ENCODE assay signal across 15 cellular contexts in genomic region chr2:95265182-95265581, GRCh38. TPM values are rescaled to one million over a fixed set of nuclear protein-coding genes. Genes with fewer than 3 reads are reported as not detected.
DNase-seq lines count a peak whose midpoint lies in the region; ATAC-seq and TF ChIP-seq lines count a peak whose summit lies in the region.
"Had no signal": no experiment of that assay in that cellular context is flagged by ENCODE, and none has a peak within 500 bp of the region (broad histone marks: within the 10 kb centered on the region; RNA-seq: fewer than 3 reads in every experiment).

No MANE protein-coding gene starts in this region.

- H3K4me1 ChIP-seq in lung (ENCODE audit: control insufficient read depth in 2 of 2, insufficient read depth in 2 of 2, low read length in 2 of 2) (no peaks in the 10 kb centered on the region), upper lobe of right lung (no peaks in the 10 kb centered on the region), colonic mucosa (no peaks in the 10 kb centered on the region)
- H3K4me1 ChIP-seq in effector memory CD4-positive, alpha-beta T cell (ENCODE audit: control insufficient read depth, insufficient read depth, low read length, poor library complexity, severe bottlenecking) = no peaks in the 10 kb centered on the region

- no peaks in the 10 kb centered on the region for H3K4me1 Mint-ChIP-seq in activated CD8-positive, alpha-beta memory T cell treated with anti-CD3 and anti-CD28 coated beads, Interleukin-2, amount 10 ng/mL, durations not matched to agents 7 days and 5 days

- ATAC-seq in activated CD8-positive, alpha-beta memory T cell treated with anti-CD3 and anti-CD28 coated beads, Interleukin-2, amount 10 ng/mL, durations not matched to agents 7 days and 5 days = no peak
- ATAC-seq in lung (ENCODE audit: insufficient read depth, low FRiP score) (no peak), upper lobe of right lung (no peak)
- ATAC-seq: PC-3, Right ventricle myocardium inferior had no signal

- H3K36me3 ChIP-seq in lung (ENCODE audit: control insufficient read depth in 2 of 2, insufficient read depth in 2 of 2, low read length in 2 of 2) (no peaks in the 10 kb centered on the region), upper lobe of right lung (no peaks in the 10 kb centered on the region), colonic mucosa (no peaks in the 10 kb centered on the region)
- no peaks in the 10 kb centered on the region for H3K36me3 ChIP-seq in effector memory CD4-positive, alpha-beta T cell (ENCODE audit: control insufficient read depth, insufficient read depth, low read length)
- H3K36me3 ChIP-seq: MG63 had no signal

- no peak overlapping the region for H3K4me3 ChIP-seq in lung
- no peak overlapping the region for H3K4me3 ChIP-seq in upper lobe of right lung
- H3K4me3 ChIP-seq in colonic mucosa = no peak overlapping the region
- no peak overlapping the region for H3K4me3 ChIP-seq in effector memory CD4-positive, alpha-beta T cell (ENCODE audit: insufficient read depth, low read depth, low read length, poor library complexity, severe bottlenecking)
- H3K4me3 ChIP-seq: MG63 had no signal

- H3K9me3 ChIP-seq in lung (ENCODE audit: control insufficient read depth in 2 of 2, insufficient read depth in 1 of 2, low read length in 1 of 2) = no peaks in the 10 kb centered on the region
- no peaks in the 10 kb centered on the region for H3K9me3 ChIP-seq in upper lobe of right lung
- no peaks in the 10 kb centered on the region for H3K9me3 ChIP-seq in colonic mucosa
- no peaks in the 10 kb centered on the region for H3K9me3 ChIP-seq in effector memory CD4-positive, alpha-beta T cell (ENCODE audit: control insufficient read depth, low read length)
- H3K9me3 ChIP-seq: MG63 had no signal

- no peak for TF ChIP-seq CTCF in lung (IDR thresholded peaks at IDR 0.05; ENCODE audit: control extremely low read depth, extremely low read depth)
- no peak for TF ChIP-seq CTCF in upper lobe of right lung (IDR thresholded peaks at IDR 0.05)
- TF ChIP-seq CTCF in colonic mucosa (IDR thresholded peaks at IDR 0.05) = no peak

- H3K27ac Mint-ChIP-seq in activated CD8-positive, alpha-beta memory T cell treated with anti-CD3 and anti-CD28 coated beads, Interleukin-2, amount 10 ng/mL, durations not matched to agents 7 days and 5 days = no peak overlapping the region

- H3K27ac ChIP-seq in caudate nucleus (ENCODE audit: low read depth, low read length) (peak overlapping the region; percentile 84), lung (ENCODE audit: low read depth in 1 of 2, low read length in 1 of 2) (no peak overlapping the region), upper lobe of right lung (no peak overlapping the region), colonic mucosa (no peak overlapping the region)
- no peak overlapping the region for H3K27ac ChIP-seq in effector memory CD4-positive, alpha-beta T cell (ENCODE audit: insufficient read depth, low read length, poor library complexity, severe bottlenecking)
- H3K27ac ChIP-seq: C4-2B had no signal

- H3K9ac ChIP-seq in colonic mucosa (ENCODE audit: low read depth in 2 of 2, low read length in 2 of 2) = no peak overlapping the region

- 82 to 86% methylated on average over 4 of the region's 4 CpGs for WGBS in lung, 2 donors

- H3K27me3 ChIP-seq in lung (ENCODE audit: control insufficient read depth, insufficient read depth) (no peaks in the 10 kb centered on the region), upper lobe of right lung (no peaks in the 10 kb centered on the region), colonic mucosa (no peaks in the 10 kb centered on the region)
- H3K27me3 ChIP-seq in effector memory CD4-positive, alpha-beta T cell (replicated peaks; ENCODE audit: control insufficient read depth, insufficient read depth, low read length, poor library complexity, severe bottlenecking) = no peaks in the 10 kb centered on the region

- no peak overlapping the region for H3K4me3 Mint-ChIP-seq in activated CD8-positive, alpha-beta memory T cell treated with anti-CD3 and anti-CD28 coated beads, Interleukin-2, amount 10 ng/mL, durations not matched to agents 7 days and 5 days

- DNase-seq in activated CD8-positive, alpha-beta memory T cell treated with anti-CD3 and anti-CD28 coated beads, Interleukin-2, amount 10 ng/mL, durations not matched to agents 7 days and 5 days = peak; percentile 38
- no peak for DNase-seq in activated CD8-positive, alpha-beta memory T cell treated with anti-CD3 and anti-CD28 coated beads, Interleukin-2, amount 50 U/mL, for 4 hours
- DNase-seq in caudate nucleus (lab: John Stamatoyannopoulos, UW) = no peak
- DNase-seq in lung (ENCODE audit: low spot score) = peak; percentile 24
- DNase-seq in upper lobe of right lung = peak; percentile 35
- no peak for DNase-seq in colonic mucosa
- DNase-seq in effector memory CD4-positive, alpha-beta T cell = no peak
- no peak for DNase-seq in glomerular visceral epithelial cell (ENCODE audit: extremely low spot score)
- DNase-seq: EL, MG63, NCI-H1105, NCI-H446, PC-3 had no signal

- H3K36me3 Mint-ChIP-seq in activated CD8-positive, alpha-beta memory T cell treated with anti-CD3 and anti-CD28 coated beads, Interleukin-2, amount 10 ng/mL, durations not matched to agents 7 days and 5 days = no peaks in the 10 kb centered on the region

- intact Hi-C loops in upper lobe of right lung (cut with DNase I) = no loop called here
- intact Hi-C loops in colonic mucosa (cut with DNase I) = no loop called here

- CTCF ChIA-PET in activated CD8-positive, alpha-beta memory T cell treated with anti-CD3 and anti-CD28 coated beads, Interleukin-2, amount 10 ng/mL, durations not matched to agents 7 days and 5 days (lab: Charles Lee) = no interaction called here

- no peaks in the 10 kb centered on the region for H3K27me3 Mint-ChIP-seq in activated CD8-positive, alpha-beta memory T cell treated with anti-CD3 and anti-CD28 coated beads, Interleukin-2, amount 10 ng/mL, durations not matched to agents 7 days and 5 days

- H3K9me3 Mint-ChIP-seq in activated CD8-positive, alpha-beta memory T cell treated with anti-CD3 and anti-CD28 coated beads, Interleukin-2, amount 10 ng/mL, durations not matched to agents 7 days and 5 days (ENCODE audit: low read depth) = no peaks in the 10 kb centered on the region

RNA-seq across cellular contexts. Expression of gene PROM2, which starts 9.1 kb away (rescaled TPM):
- total RNA-seq in activated CD8-positive, alpha-beta memory T cell treated with anti-CD3 and anti-CD28 coated beads, Interleukin-2, amount 10 ng/mL, durations not matched to agents 7 days and 5 days = under 1 TPM in 1 of 2 experiments, not detected in 1; 0.82 TPM
- 10 to 100 TPM in 1 of 2 donors, 1 to 10 TPM in 1; 5.5 to 11.5 TPM for total RNA-seq in lung
- polyA plus RNA-seq in lung = 1 to 10 TPM; 4.1 to 4.9 TPM
- 6.0 TPM for total RNA-seq in upper lobe of right lung
- total RNA-seq in colonic mucosa = 10 to 100 TPM; 27.4 to 63.4 TPM

RNA-seq across cellular contexts. Expression of gene KCNIP3, which starts 32.0 kb away (rescaled TPM):
- total RNA-seq in activated CD8-positive, alpha-beta memory T cell treated with anti-CD3 and anti-CD28 coated beads, Interleukin-2, amount 10 ng/mL, durations not matched to agents 7 days and 5 days = not detected
- total RNA-seq in lung (1 to 10 TPM; 1.8 to 2.4 TPM), upper lobe of right lung (3.0 TPM), colonic mucosa (1 to 10 TPM; 1.5 to 2.3 TPM)
- polyA plus RNA-seq in lung = 1 to 10 TPM; 1.8 to 2.7 TPM

RNA-seq across cellular contexts. Expression of gene ZNF892, which starts 57.9 kb away (rescaled TPM):
- total RNA-seq in activated CD8-positive, alpha-beta memory T cell treated with anti-CD3 and anti-CD28 coated beads, Interleukin-2, amount 10 ng/mL, durations not matched to agents 7 days and 5 days = 1 to 10 TPM; 3.5 to 3.9 TPM
- total RNA-seq in lung = 1 to 10 TPM; 2.7 to 7.0 TPM
- under 1 TPM; 0.24 to 0.50 TPM for polyA plus RNA-seq in lung
- total RNA-seq in upper lobe of right lung = 3.8 TPM
- 1 to 10 TPM; 2.2 to 2.6 TPM for total RNA-seq in colonic mucosa
- total RNA-seq: PC-3 had no signal

Comparison
In these comparisons a context has a peak if more than half of its experiments do, and no peak if none do; other contexts are left out.
1. DNase-seq: peak in activated CD8-positive, alpha-beta memory T cell treated with anti-CD3 and anti-CD28 coated beads, Interleukin-2, amount 10 ng/mL, durations not matched to agents 7 days and 5 days (single experiment), lung (single experiment) and upper lobe of right lung (single experiment); none in activated CD8-positive, alpha-beta memory T cell treated with anti-CD3 and anti-CD28 coated beads, Interleukin-2, amount 50 U/mL, for 4 hours (single experiment), caudate nucleus (0 of 61), colonic mucosa (single experiment), effector memory CD4-positive, alpha-beta T cell (0 of 3) and glomerular visceral epithelial cell (single experiment).